Comparison of ENCODE assay signal across 3 cellular contexts in the genomic region with DNA sequence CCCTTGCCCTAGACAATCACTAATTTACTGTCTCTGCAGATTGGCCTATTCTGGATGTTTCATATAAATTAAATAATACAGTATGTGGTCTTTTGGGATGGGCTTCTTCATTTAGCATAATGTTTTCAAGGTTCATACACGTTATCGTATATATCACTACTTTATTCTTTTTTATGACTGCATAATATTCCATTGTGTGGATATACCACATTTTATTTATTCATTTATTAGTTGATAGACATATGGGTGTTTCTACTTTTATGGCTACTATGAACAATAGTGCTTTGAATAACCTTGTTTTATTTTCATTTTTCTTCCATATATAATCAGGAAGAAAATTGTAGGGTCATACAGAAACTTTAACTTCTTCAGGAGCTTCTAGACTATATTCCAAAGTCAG.
A peak's percentile ranks its signal among the peaks of the same experiment; 100 is the strongest.
TF ChIP-seq lines count a peak whose summit lies in the region.

No MANE protein-coding gene starts in this region.

TF ChIP-seq in SK-N-SH, 30 proteins besides CTCF, POLR2A, EP300 and RAD21 (continued from another document):
- TF ChIP-seq, protein P1, sequence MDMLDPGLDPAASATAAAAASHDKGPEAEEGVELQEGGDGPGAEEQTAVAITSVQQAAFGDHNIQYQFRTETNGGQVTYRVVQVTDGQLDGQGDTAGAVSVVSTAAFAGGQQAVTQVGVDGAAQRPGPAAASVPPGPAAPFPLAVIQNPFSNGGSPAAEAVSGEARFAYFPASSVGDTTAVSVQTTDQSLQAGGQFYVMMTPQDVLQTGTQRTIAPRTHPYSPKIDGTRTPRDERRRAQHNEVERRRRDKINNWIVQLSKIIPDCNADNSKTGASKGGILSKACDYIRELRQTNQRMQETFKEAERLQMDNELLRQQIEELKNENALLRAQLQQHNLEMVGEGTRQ (IDR thresholded peaks at IDR 0.05; ENCODE audit: borderline replicate concordance, low read depth, low read length) = no peak

TF ChIP-seq in A549, 52 proteins besides CTCF, POLR2A, EP300 and RAD21 (continued from another document):
- no peak for TF ChIP-seq EHMT2 (IDR thresholded peaks at IDR 0.05; ENCODE audit: low read depth)
- TF ChIP-seq NPAS2 (CRISPR knock-in tag; IDR thresholded peaks at IDR 0.05; ENCODE audit: borderline replicate concordance) = no peak
- no peak for TF ChIP-seq RNF2 (IDR thresholded peaks at IDR 0.05; ENCODE audit: borderline replicate concordance, low read depth)

TF ChIP-seq in K562, 482 proteins besides CTCF, POLR2A, EP300 and RAD21 (continued from another document):
- TF ChIP-seq, protein P2, sequence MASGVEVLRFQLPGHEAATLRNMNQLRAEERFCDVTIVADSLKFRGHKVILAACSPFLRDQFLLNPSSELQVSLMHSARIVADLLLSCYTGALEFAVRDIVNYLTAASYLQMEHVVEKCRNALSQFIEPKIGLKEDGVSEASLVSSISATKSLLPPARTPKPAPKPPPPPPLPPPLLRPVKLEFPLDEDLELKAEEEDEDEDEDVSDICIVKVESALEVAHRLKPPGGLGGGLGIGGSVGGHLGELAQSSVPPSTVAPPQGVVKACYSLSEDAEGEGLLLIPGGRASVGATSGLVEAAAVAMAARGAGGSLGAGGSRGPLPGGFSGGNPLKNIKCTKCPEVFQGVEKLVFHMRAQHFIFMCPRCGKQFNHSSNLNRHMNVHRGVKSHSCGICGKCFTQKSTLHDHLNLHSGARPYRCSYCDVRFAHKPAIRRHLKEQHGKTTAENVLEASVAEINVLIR (CRISPR knock-in tag; IDR thresholded peaks at IDR 0.05) = no peak
- TF ChIP-seq RBFOX2 (IDR thresholded peaks at IDR 0.05; ENCODE audit: low read depth, low read length) (no peak), KDM4B (IDR thresholded peaks at IDR 0.05; ENCODE audit: borderline replicate concordance in 2 of 2, low read depth in 1 of 2) (no peak), ELF4 (CRISPR knock-in tag; IDR thresholded peaks at IDR 0.05) (no peak), ZZZ3 (IDR thresholded peaks at IDR 0.05) (no peak), RBM25 (IDR thresholded peaks at IDR 0.05; ENCODE audit: low read depth, low read length, severe bottlenecking) (peak; percentile 29)
- TF ChIP-seq, protein P3, sequence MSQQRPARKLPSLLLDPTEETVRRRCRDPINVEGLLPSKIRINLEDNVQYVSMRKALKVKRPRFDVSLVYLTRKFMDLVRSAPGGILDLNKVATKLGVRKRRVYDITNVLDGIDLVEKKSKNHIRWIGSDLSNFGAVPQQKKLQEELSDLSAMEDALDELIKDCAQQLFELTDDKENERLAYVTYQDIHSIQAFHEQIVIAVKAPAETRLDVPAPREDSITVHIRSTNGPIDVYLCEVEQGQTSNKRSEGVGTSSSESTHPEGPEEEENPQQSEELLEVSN (IDR thresholded peaks at IDR 0.05; ENCODE audit: borderline replicate concordance in 1 of 2, extremely low read depth in 1 of 2, insufficient read depth in 1 of 2, insufficient read length in 1 of 2, low read depth in 1 of 2, low read length in 1 of 2, poor library complexity in 1 of 2, severe bottlenecking in 1 of 2) = no peak
- TF ChIP-seq, protein P4, sequence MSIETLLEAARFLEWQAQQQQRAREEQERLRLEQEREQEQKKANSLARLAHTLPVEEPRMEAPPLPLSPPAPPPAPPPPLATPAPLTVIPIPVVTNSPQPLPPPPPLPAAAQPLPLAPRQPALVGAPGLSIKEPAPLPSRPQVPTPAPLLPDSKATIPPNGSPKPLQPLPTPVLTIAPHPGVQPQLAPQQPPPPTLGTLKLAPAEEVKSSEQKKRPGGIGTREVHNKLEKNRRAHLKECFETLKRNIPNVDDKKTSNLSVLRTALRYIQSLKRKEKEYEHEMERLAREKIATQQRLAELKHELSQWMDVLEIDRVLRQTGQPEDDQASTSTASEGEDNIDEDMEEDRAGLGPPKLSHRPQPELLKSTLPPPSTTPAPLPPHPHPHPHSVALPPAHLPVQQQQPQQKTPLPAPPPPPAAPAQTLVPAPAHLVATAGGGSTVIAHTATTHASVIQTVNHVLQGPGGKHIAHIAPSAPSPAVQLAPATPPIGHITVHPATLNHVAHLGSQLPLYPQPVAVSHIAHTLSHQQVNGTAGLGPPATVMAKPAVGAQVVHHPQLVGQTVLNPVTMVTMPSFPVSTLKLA (conservative IDR thresholded peaks at IDR 0.05) = no peak
